Comparison of ENCODE assay signal across 11 cellular contexts in genomic region chr6:14857501-14857900, GRCh38.
DNase-seq lines count a peak whose midpoint lies in the region; ATAC-seq and TF ChIP-seq lines count a peak whose summit lies in the region.
"Had no signal": no experiment of that assay in that cellular context is flagged by ENCODE, and none has a peak within 500 bp of the region (broad histone marks: within the 10 kb centered on the region; RNA-seq: fewer than 3 reads in every experiment).

No MANE protein-coding gene starts in this region.

- 79 to 84% methylated on average over 16 of the region's 16 CpGs for WGBS in aorta, 2 donors
- 64 to 74% methylated on average over 13 to 16 of the region's 16 CpGs for WGBS in esophagus squamous epithelium, 2 donors

- H3K4me3 Mint-ChIP-seq in activated naive CD4-positive, alpha-beta T cell treated with anti-CD3 and anti-CD28 coated beads for 36 hours, result peak overlapping the region; percentile 36

- no peaks in the 10 kb centered on the region for H3K27me3 Mint-ChIP-seq in activated naive CD4-positive, alpha-beta T cell treated with anti-CD3 and anti-CD28 coated beads for 36 hours (ENCODE audit: low read depth)

- ATAC-seq in Right ventricle myocardium superior (ENCODE audit: poor library complexity), result peak; percentile 27
- ATAC-seq in aorta (ENCODE audit: low FRiP score), result no peak
- no peak for ATAC-seq in GM18517 (IDR thresholded peaks at IDR 0.05; ENCODE audit: unreplicated experiment)
- ATAC-seq: left colon had no signal

- no peaks in the 10 kb centered on the region for H3K9me3 Mint-ChIP-seq in activated naive CD4-positive, alpha-beta T cell treated with anti-CD3 and anti-CD28 coated beads for 36 hours

- H3K4me1 Mint-ChIP-seq in activated naive CD4-positive, alpha-beta T cell treated with anti-CD3 and anti-CD28 coated beads for 36 hours (ENCODE audit: low read depth), result peaks cover 28% of the 10 kb centered on the region

- H3K4me3 ChIP-seq in left ventricle myocardium inferior (no peak overlapping the region), aorta (ENCODE audit: low read length in 2 of 2) (no peak overlapping the region), esophagus squamous epithelium (peak overlapping the region in 1 of 4 donors; percentile 23)

- H3K4me1 ChIP-seq in left ventricle myocardium inferior, result no peaks in the 10 kb centered on the region
- no peaks in the 10 kb centered on the region for H3K4me1 ChIP-seq in aorta (ENCODE audit: control insufficient read depth in 1 of 2, insufficient read depth in 2 of 2, low read length in 2 of 2)
- H3K4me1 ChIP-seq in esophagus squamous epithelium, result no peaks in the 10 kb centered on the region

- TF ChIP-seq POLR2A in esophagus squamous epithelium (IDR thresholded peaks at IDR 0.05), result no peak

- H3K36me3 Mint-ChIP-seq in activated naive CD4-positive, alpha-beta T cell treated with anti-CD3 and anti-CD28 coated beads for 36 hours (ENCODE audit: low read depth), result no peaks in the 10 kb centered on the region

- no peak for TF ChIP-seq CTCF in left ventricle myocardium inferior (IDR thresholded peaks at IDR 0.05; ENCODE audit: borderline replicate concordance)
- no peak for TF ChIP-seq CTCF in esophagus squamous epithelium (IDR thresholded peaks at IDR 0.05)

- H3K27ac Mint-ChIP-seq in activated naive CD4-positive, alpha-beta T cell treated with anti-CD3 and anti-CD28 coated beads for 36 hours, result peak overlapping the region; percentile 91

- H3K9me3 ChIP-seq in left ventricle myocardium inferior (replicated peaks), result no peaks in the 10 kb centered on the region
- no peaks in the 10 kb centered on the region for H3K9me3 ChIP-seq in aorta (ENCODE audit: control insufficient read depth, low read length)
- H3K9me3 ChIP-seq in esophagus squamous epithelium, result no peaks in the 10 kb centered on the region

- intact Hi-C loops in Right ventricle myocardium superior (cut with DNase I), result no loop called here
- intact Hi-C loops in left ventricle myocardium inferior (cut with micrococcal nuclease), result no loop called here
- intact Hi-C loops in activated naive CD4-positive, alpha-beta T cell treated with anti-CD3 and anti-CD28 coated beads for 36 hours (cut with micrococcal nuclease), result loop anchor here (1.0 to 5.0 kb wide), 3 partner anchors 124 to 645 kb away; partner anchors contain the start of gene JARID2
- intact Hi-C loops in aorta (cut with DNase I), result no loop called here
- intact Hi-C loops in esophagus squamous epithelium (cut with DNase I), result no loop called here

- CTCF ChIA-PET in activated naive CD4-positive, alpha-beta T cell treated with anti-CD3 and anti-CD28 coated beads for 36 hours (lab: Charles Lee), result no interaction called here

- H3K36me3 ChIP-seq in left ventricle myocardium inferior (no peaks in the 10 kb centered on the region), aorta (ENCODE audit: control insufficient read depth in 1 of 2, insufficient read depth in 2 of 2, low read length in 1 of 2) (no peaks in the 10 kb centered on the region), esophagus squamous epithelium (no peaks in the 10 kb centered on the region)

- DNase-seq in Right ventricle myocardium superior (peak; percentile 48), left ventricle myocardium inferior (no peak), aorta (peak; percentile 67 to 76), esophagus squamous epithelium (lab: John Stamatoyannopoulos, UW) (no peak), dedifferentiated amniotic fluid mesenchymal stem cell (ENCODE audit: extremely low spot score) (no peak)
- peak; percentile 79 for DNase-seq in activated naive CD4-positive, alpha-beta T cell treated with anti-CD3 and anti-CD28 coated beads for 36 hours
- peak; percentile 33 to 66 for DNase-seq in stimulated activated CD4-positive, alpha-beta T cell treated with anti-CD3 and anti-CD28 coated beads, Interleukin-12 subunit alpha, Interleukin-12 subunit beta, amount 100 ng/mL, for 24 hours (ENCODE audit: low read depth in 2 of 2)
- DNase-seq: 8988T, NCI-H748 treated with DMSO at 0.1 percent for 48 hours had no signal

- H3K27ac ChIP-seq in left ventricle myocardium inferior (replicated peaks) (no peak overlapping the region), aorta (ENCODE audit: low read depth in 1 of 2, low read length in 2 of 2) (no peak overlapping the region), esophagus squamous epithelium (no peak overlapping the region)

- H3K27me3 ChIP-seq in left ventricle myocardium inferior (ENCODE audit: low read depth) (no peaks in the 10 kb centered on the region), aorta (ENCODE audit: control insufficient read depth in 1 of 2, insufficient read depth in 2 of 2, low read length in 1 of 2) (no peaks in the 10 kb centered on the region), esophagus squamous epithelium (no peaks in the 10 kb centered on the region)

Comparison
In these comparisons a context has a peak if more than half of its experiments do, and no peak if none do; other contexts are left out.
1. DNase-seq: peak in Right ventricle myocardium superior (single experiment), activated naive CD4-positive, alpha-beta T cell treated with anti-CD3 and anti-CD28 coated beads for 36 hours (single experiment), stimulated activated CD4-positive, alpha-beta T cell treated with anti-CD3 and anti-CD28 coated beads, Interleukin-12 subunit alpha, Interleukin-12 subunit beta, amount 100 ng/mL, for 24 hours (2 of 2) and aorta (2 of 2); none in left ventricle myocardium inferior (single experiment), esophagus squamous epithelium (single experiment) and dedifferentiated amniotic fluid mesenchymal stem cell (single experiment).